In genomic region chr19:18713550-18714117, GRCh38 we compare ENCODE assay signal across 14 cellular contexts.
"Had no signal": no experiment of that assay in that cellular context is flagged by ENCODE, and none has a peak within 500 bp of the region (broad histone marks: within the 10 kb centered on the region; RNA-seq: fewer than 3 reads in every experiment).

No MANE protein-coding gene starts in this region.

- H3K27me3 ChIP-seq: body of pancreas, gastrocnemius medialis, ovary had no signal

- H3K27ac ChIP-seq: body of pancreas, gastrocnemius medialis, ovary, VCaP had no signal

- ATAC-seq: body of pancreas; gastrocnemius medialis; sciatic nerve; stimulated activated naive CD8-positive, alpha-beta T cell treated with anti-CD3 and anti-CD28 coated beads, Interleukin-15, amount 100 ng/mL, for 72 hours had no signal

- H3K27me3 Mint-ChIP-seq: activated naive CD4-positive, alpha-beta T cell treated with anti-CD3 and anti-CD28 coated beads, Interleukin-2, amount 50 U/mL, for 24 hours; stimulated activated naive CD8-positive, alpha-beta T cell treated with anti-CD3 and anti-CD28 coated beads, Interleukin-15, amount 100 ng/mL, for 72 hours; type B pancreatic cell had no signal

- H3K4me3 ChIP-seq: body of pancreas, gastrocnemius medialis, ovary had no signal

- H3K36me3 Mint-ChIP-seq: activated naive CD4-positive, alpha-beta T cell treated with anti-CD3 and anti-CD28 coated beads, Interleukin-2, amount 50 U/mL, for 24 hours; type B pancreatic cell had no signal

- H3K4me3 Mint-ChIP-seq: activated naive CD4-positive, alpha-beta T cell treated with anti-CD3 and anti-CD28 coated beads, Interleukin-2, amount 50 U/mL, for 24 hours; activated T-cell treated with anti-CD3 and anti-CD28 coated beads, Interleukin-2, amount 50 U/mL, for 4 hours; endodermal cell; neural crest cell; stimulated activated naive CD8-positive, alpha-beta T cell treated with anti-CD3 and anti-CD28 coated beads, Interleukin-15, amount 100 ng/mL, for 72 hours; type B pancreatic cell had no signal

- H3K9me3 Mint-ChIP-seq: activated naive CD4-positive, alpha-beta T cell treated with anti-CD3 and anti-CD28 coated beads, Interleukin-2, amount 50 U/mL, for 24 hours; activated T-cell treated with anti-CD3 and anti-CD28 coated beads, Interleukin-2, amount 50 U/mL, for 4 hours; endodermal cell; neural crest cell; stimulated activated naive CD8-positive, alpha-beta T cell treated with anti-CD3 and anti-CD28 coated beads, Interleukin-15, amount 100 ng/mL, for 72 hours; type B pancreatic cell had no signal

- H3K9me3 ChIP-seq: body of pancreas, gastrocnemius medialis, ovary had no signal

- H3K36me3 ChIP-seq: gastrocnemius medialis, ovary had no signal

- H3K27ac Mint-ChIP-seq: activated naive CD4-positive, alpha-beta T cell treated with anti-CD3 and anti-CD28 coated beads, Interleukin-2, amount 50 U/mL, for 24 hours; endodermal cell; type B pancreatic cell had no signal

- DNase-seq: activated CD4-positive, alpha-beta T cell treated with anti-CD3 and anti-CD28 coated beads, Interleukin-2, amount 50 U/mL, for 48 hours; activated effector memory CD4-positive, alpha-beta T cell treated with Interleukin-2 at 50 U/mL for 16 hours; activated T-cell treated with anti-CD3 and anti-CD28 coated beads, Interleukin-2, amount 50 U/mL, for 4 hours; amygdala; body of pancreas; endodermal cell; gastrocnemius medialis; ovary; stimulated activated naive CD8-positive, alpha-beta T cell treated with anti-CD3 and anti-CD28 coated beads, Interleukin-15, amount 100 ng/mL, for 72 hours had no signal

- H3K4me1 ChIP-seq: body of pancreas had no signal
